In genomic region chr1:111271464-111271801, GRCh38 we compare ENCODE assay signal across 22 cellular contexts. TPM values are rescaled to one million over a fixed set of nuclear protein-coding genes. Genes with fewer than 3 reads are reported as not detected.
DNase-seq lines count a peak whose midpoint lies in the region; ATAC-seq and TF ChIP-seq lines count a peak whose summit lies in the region.
"Had no signal": no experiment of that assay in that cellular context is flagged by ENCODE, and none has a peak within 500 bp of the region (broad histone marks: within the 10 kb centered on the region; RNA-seq: fewer than 3 reads in every experiment).

No MANE protein-coding gene starts in this region.

- no peaks in the 10 kb centered on the region for H3K36me3 ChIP-seq in CD8-positive, alpha-beta T cell (ENCODE audit: insufficient read depth, low read length)
- H3K36me3 ChIP-seq in lower lobe of right lung (no peaks in the 10 kb centered on the region), MM.1S (replicated peaks; ENCODE audit: insufficient read depth, low read length) (no peaks in the 10 kb centered on the region)
- H3K36me3 ChIP-seq: gastrocnemius medialis, sigmoid colon, upper lobe of right lung had no signal

- CTCF ChIA-PET in CD8-positive, alpha-beta T cell (lab: Charles Lee): interaction anchor here (0.5 to 1.5 kb wide), 4 partner anchors 7 to 237 kb away, joined by 3 to 5 read pairs (median 3); no protein-coding TSS in a partner anchor

- H3K4me1 ChIP-seq in CD8-positive, alpha-beta T cell (ENCODE audit: insufficient read depth, low read length): peaks cover 7% of the 10 kb centered on the region
- H3K4me1 ChIP-seq in lower lobe of right lung (peaks cover 20% of the 10 kb centered on the region), MM.1S (ENCODE audit: low read length) (no peaks in the 10 kb centered on the region)
- H3K4me1 ChIP-seq: gastrocnemius medialis, upper lobe of right lung had no signal

- POLR2A ChIA-PET in CD8-positive, alpha-beta T cell (lab: Charles Lee): interaction anchor here (1.2 kb wide), 1 partner anchor 75 kb away, joined by 3 read pairs; no protein-coding TSS in a partner anchor

- peak overlapping the region; percentile 42 for H3K4me3 ChIP-seq in CD8-positive, alpha-beta T cell (ENCODE audit: low read depth, low read length)
- H3K4me3 ChIP-seq in lower lobe of right lung (peak overlapping the region; percentile 14), MM.1S (ENCODE audit: low read length) (no peak overlapping the region)
- H3K4me3 ChIP-seq: gastrocnemius medialis, sigmoid colon had no signal

- H3K79me2 ChIP-seq in MM.1S (ENCODE audit: low read length): no peaks in the 10 kb centered on the region

- H2AFZ ChIP-seq in MM.1S (ENCODE audit: low read length): no peak overlapping the region

- H3K4me1 Mint-ChIP-seq in CD14-positive monocyte: peaks cover 5% of the 10 kb centered on the region
- H3K4me1 Mint-ChIP-seq in CD8-positive, alpha-beta T cell (ENCODE audit: low read depth): peaks cover 13% of the 10 kb centered on the region
- peaks cover 28% of the 10 kb centered on the region for H3K4me1 Mint-ChIP-seq in activated naive CD8-positive, alpha-beta T cell treated with anti-CD3 and anti-CD28 coated beads for 36 hours

- no peaks in the 10 kb centered on the region for H3K27me3 ChIP-seq in CD8-positive, alpha-beta T cell (ENCODE audit: insufficient read depth, low read length)
- H3K27me3 ChIP-seq in lower lobe of right lung (ENCODE audit: low read depth): peaks cover 25% of the 10 kb centered on the region
- no peaks in the 10 kb centered on the region for H3K27me3 ChIP-seq in MM.1S (replicated peaks; ENCODE audit: insufficient read depth, low read length)

- H3K27me3 Mint-ChIP-seq in CD14-positive monocyte (ENCODE audit: low read depth in 3 of 3): peaks cover 44 to 69% (median 56%) of the 10 kb centered on the region in 3 donors
- H3K27me3 Mint-ChIP-seq in CD8-positive, alpha-beta T cell (ENCODE audit: low read depth): peaks cover 15% of the 10 kb centered on the region
- peaks cover 30% of the 10 kb centered on the region for H3K27me3 Mint-ChIP-seq in activated naive CD8-positive, alpha-beta T cell treated with anti-CD3 and anti-CD28 coated beads for 36 hours

- no peak overlapping the region for H3K27ac ChIP-seq in CD8-positive, alpha-beta T cell (ENCODE audit: low read depth, low read length)
- H3K27ac ChIP-seq in lower lobe of right lung (no peak overlapping the region), MM.1S (ENCODE audit: low read length) (no peak overlapping the region)
- H3K27ac ChIP-seq: gastrocnemius medialis, sigmoid colon, upper lobe of right lung had no signal

- no peak for ATAC-seq in CD8-positive, alpha-beta T cell
- ATAC-seq in lower lobe of right lung: no peak
- ATAC-seq in GM18909 (IDR thresholded peaks at IDR 0.05; ENCODE audit: poor library complexity, unreplicated experiment): no peak
- ATAC-seq: esophagus mucosa, gastrocnemius medialis, left ventricle myocardium superior had no signal

- intact Hi-C loops in CD14-positive monocyte (cut with micrococcal nuclease) (no loop called here), lower lobe of right lung (cut with DNase I) (no loop called here)
- intact Hi-C loops in CD8-positive, alpha-beta T cell (cut with DNase I, micrococcal nuclease): loop anchor here in 1 of 2 experiments (5.0 kb wide), 1 partner anchor 44 kb away; the partner anchor contains the start of gene CHI3L2

- no peaks in the 10 kb centered on the region for H4K20me1 ChIP-seq in MM.1S (ENCODE audit: insufficient read depth, low read length)

- peak overlapping the region; percentile 13 to 85 for H3K4me3 Mint-ChIP-seq in CD14-positive monocyte
- peak overlapping the region; percentile 76 for H3K4me3 Mint-ChIP-seq in CD8-positive, alpha-beta T cell
- H3K4me3 Mint-ChIP-seq in activated naive CD8-positive, alpha-beta T cell treated with anti-CD3 and anti-CD28 coated beads for 36 hours: peak overlapping the region; percentile 66

- H3K9me3 Mint-ChIP-seq in CD14-positive monocyte: peaks cover 2 to 23% (median 18%) of the 10 kb centered on the region in 7 donors
- no peaks in the 10 kb centered on the region for H3K9me3 Mint-ChIP-seq in CD8-positive, alpha-beta T cell
- peaks cover under 1% of the 10 kb centered on the region for H3K9me3 Mint-ChIP-seq in activated naive CD8-positive, alpha-beta T cell treated with anti-CD3 and anti-CD28 coated beads for 36 hours

- no peaks in the 10 kb centered on the region for H3K9me3 ChIP-seq in CD8-positive, alpha-beta T cell (ENCODE audit: low read length)
- H3K9me3 ChIP-seq in lower lobe of right lung (no peaks in the 10 kb centered on the region), MM.1S (replicated peaks; ENCODE audit: insufficient read depth, low read length) (no peaks in the 10 kb centered on the region)
- H3K9me3 ChIP-seq: gastrocnemius medialis, sigmoid colon, upper lobe of right lung had no signal

- DNase-seq in CD14-positive monocyte (ENCODE audit: low spot score): no peak
- DNase-seq in CD8-positive, alpha-beta T cell: no peak
- DNase-seq in activated naive CD8-positive, alpha-beta T cell treated with anti-CD3 and anti-CD28 coated beads for 36 hours: no peak
- no peak for DNase-seq in lower lobe of right lung
- DNase-seq in SIG-M5 (lab: John Stamatoyannopoulos, UW): no peak
- DNase-seq in MM.1S: no peak
- DNase-seq in activated CD4-positive, CD25-positive, alpha-beta regulatory T cell treated with anti-CD3 and anti-CD28 coated beads, Interleukin-2, amount 50 U/mL, for 72 hours: no peak
- DNase-seq: activated effector memory CD4-positive, alpha-beta T cell treated with Interleukin-2 at 50 U/mL for 16 hours; central memory CD4-positive, alpha-beta T cell; gastrocnemius medialis; NCI-H1436 treated with DMSO at 0.1 percent for 48 hours; NCI-H748 treated with DMSO at 0.1 percent for 48 hours; Right ventricle myocardium superior; sigmoid colon; T-helper 1 cell; upper lobe of right lung had no signal

- no peaks in the 10 kb centered on the region for H3K9me2 ChIP-seq in MM.1S (replicated peaks; ENCODE audit: insufficient read depth, low read length)

- TF ChIP-seq CTCF in CD14-positive monocyte (IDR thresholded peaks at IDR 0.05) (no peak), lower lobe of right lung (IDR thresholded peaks at IDR 0.05) (no peak), MM.1S (IDR thresholded peaks at IDR 0.05; ENCODE audit: low read length) (no peak)
- no peak for TF ChIP-seq CTCF in CD8-positive, alpha-beta T cell (IDR thresholded peaks at IDR 0.05)

- H3F3A ChIP-seq in MM.1S (ENCODE audit: insufficient read depth, low read length): no peaks in the 10 kb centered on the region

- H3K4me2 ChIP-seq in MM.1S (ENCODE audit: low read depth, low read length): no peak overlapping the region

- H3K9ac ChIP-seq in MM.1S (ENCODE audit: low read length): no peak overlapping the region

- peak overlapping the region in 1 of 7 donors; percentile 61 for H3K27ac Mint-ChIP-seq in CD14-positive monocyte
- no peak overlapping the region for H3K27ac Mint-ChIP-seq in CD8-positive, alpha-beta T cell
- H3K27ac Mint-ChIP-seq in activated naive CD8-positive, alpha-beta T cell treated with anti-CD3 and anti-CD28 coated beads for 36 hours: no peak overlapping the region

- peaks cover 3 to 4% of the 10 kb centered on the region in 2 donors for H3K36me3 Mint-ChIP-seq in CD14-positive monocyte
- no peaks in the 10 kb centered on the region for H3K36me3 Mint-ChIP-seq in CD8-positive, alpha-beta T cell
- H3K36me3 Mint-ChIP-seq in activated naive CD8-positive, alpha-beta T cell treated with anti-CD3 and anti-CD28 coated beads for 36 hours: peaks cover 3% of the 10 kb centered on the region

RNA-seq across cellular contexts. Expression of gene CHIA, which starts 19.2 kb away (rescaled TPM):
- not detected for polyA plus RNA-seq in CD14-positive monocyte
- total RNA-seq in CD8-positive, alpha-beta T cell: not detected
- not detected for total RNA-seq in activated naive CD8-positive, alpha-beta T cell treated with anti-CD3 and anti-CD28 coated beads for 36 hours
- 10.9 TPM for total RNA-seq in lower lobe of right lung
- total RNA-seq: esophagus mucosa, gastrocnemius medialis, HT1080, left ventricle myocardium superior, OCI-LY7, osteocyte, Right ventricle myocardium superior, sigmoid colon had no signal
- polyA plus RNA-seq: sigmoid colon had no signal

RNA-seq across cellular contexts. Expression of gene CHI3L2, which starts 43.9 kb away (rescaled TPM):
- polyA plus RNA-seq in CD14-positive monocyte: 1 to 10 TPM; 1.4 to 9.9 TPM
- total RNA-seq in CD8-positive, alpha-beta T cell: 1 to 10 TPM; 7.1 to 8.7 TPM
- 1 to 10 TPM; 5.1 to 9.2 TPM for total RNA-seq in activated naive CD8-positive, alpha-beta T cell treated with anti-CD3 and anti-CD28 coated beads for 36 hours
- 31.2 TPM for total RNA-seq in lower lobe of right lung
- total RNA-seq: osteocyte had no signal

Comparison
In these comparisons a context has a peak if more than half of its experiments do, and no peak if none do; other contexts are left out.
1. RNA of gene CHIA, which starts 19.2 kb away (total RNA-seq): 10.9 TPM in lower lobe of right lung (single experiment); not detected in CD8-positive, alpha-beta T cell and not detected in activated naive CD8-positive, alpha-beta T cell treated with anti-CD3 and anti-CD28 coated beads for 36 hours; every median in the first group is over 10 times any median in the second.
2. Peak in every context shown above with its lines, with median percentiles within 50 percentile points of each other: H3K4me3 Mint-ChIP-seq.